20 cellular contexts compared by ENCODE assay signal in genomic region chr17:28170771-28171170, GRCh38.
"Had no signal": no experiment of that assay in that cellular context is flagged by ENCODE, and none has a peak within 500 bp of the region (broad histone marks: within the 10 kb centered on the region; RNA-seq: fewer than 3 reads in every experiment).

No MANE protein-coding gene starts in this region.

- H3K27me3 ChIP-seq: body of pancreas, heart left ventricle, left lung, neutrophil, transverse colon had no signal

- H3K27me3 Mint-ChIP-seq: activated B cell treated with CpG ODN at 0.5 μM for 24 hours; activated CD4-positive, alpha-beta T cell treated with anti-CD3 and anti-CD28 coated beads, Interleukin-2, amount 10 ng/mL, durations not matched to agents 24 days and 14 days; central memory CD8-positive, alpha-beta T cell; dendritic cell treated with granulocyte-macrophage colony-stimulating factor and Interleukin-4, amounts not matched to agents 40 ng/mL and 50 ng/mL, for 4 days; naive thymus-derived CD8-positive, alpha-beta T cell had no signal

- H3K4me3 Mint-ChIP-seq: activated B cell treated with CpG ODN at 0.5 μM for 24 hours; activated CD4-positive, alpha-beta T cell treated with anti-CD3 and anti-CD28 coated beads, Interleukin-2, amount 10 ng/mL, durations not matched to agents 24 days and 14 days; activated naive CD4-positive, alpha-beta T cell treated with anti-CD3 and anti-CD28 coated beads for 36 hours; activated T-helper 1 cell treated with anti-CD3 and anti-CD28 coated beads, Interleukin-12 subunit alpha, Interleukin-12 subunit beta, Interleukin-2, Interleukin-4 antibody, amounts not matched to agents 30 ng/mL and 10 ng/mL and 1 ng/mL, durations not matched to agents 14 hours and 24 hours and 36 hours; central memory CD8-positive, alpha-beta T cell; dendritic cell treated with granulocyte-macrophage colony-stimulating factor and Interleukin-4, amounts not matched to agents 40 ng/mL and 50 ng/mL, for 4 days; endodermal cell; naive thymus-derived CD8-positive, alpha-beta T cell; stimulated activated effector memory CD8-positive, alpha-beta T cell treated with anti-CD3 and anti-CD28 coated beads, Interleukin-12 subunit alpha, Interleukin-12 subunit beta, amount 100 ng/mL, for 72 hours; T-helper 1 cell treated with Interleukin-12 subunit alpha and Interleukin-12 subunit beta and Interleukin-4 antibody, amounts not matched to agents 30 μg/mL and 1 μg/mL, for 36 hours had no signal

- H3K27ac Mint-ChIP-seq: activated B cell treated with CpG ODN at 0.5 μM for 24 hours; activated CD4-positive, alpha-beta T cell treated with anti-CD3 and anti-CD28 coated beads, Interleukin-2, amount 10 ng/mL, durations not matched to agents 24 days and 14 days; activated naive CD4-positive, alpha-beta T cell treated with anti-CD3 and anti-CD28 coated beads for 36 hours; activated T-helper 1 cell treated with anti-CD3 and anti-CD28 coated beads, Interleukin-12 subunit alpha, Interleukin-12 subunit beta, Interleukin-2, Interleukin-4 antibody, amounts not matched to agents 30 ng/mL and 10 ng/mL and 1 ng/mL, durations not matched to agents 14 hours and 24 hours and 36 hours; dendritic cell treated with granulocyte-macrophage colony-stimulating factor and Interleukin-4, amounts not matched to agents 40 ng/mL and 50 ng/mL, for 4 days; progenitor cell of endocrine pancreas; stimulated activated effector memory CD8-positive, alpha-beta T cell treated with anti-CD3 and anti-CD28 coated beads, Interleukin-12 subunit alpha, Interleukin-12 subunit beta, amount 100 ng/mL, for 72 hours; T-helper 1 cell treated with Interleukin-12 subunit alpha and Interleukin-12 subunit beta and Interleukin-4 antibody, amounts not matched to agents 30 μg/mL and 1 μg/mL, for 36 hours had no signal

- ATAC-seq: body of pancreas; esophagus mucosa; heart left ventricle; left lung; naive thymus-derived CD8-positive, alpha-beta T cell; right cardiac atrium; stimulated activated effector memory CD8-positive, alpha-beta T cell treated with anti-CD3 and anti-CD28 coated beads, Interleukin-12 subunit alpha, Interleukin-12 subunit beta, amount 100 ng/mL, for 72 hours had no signal

- H3K27ac ChIP-seq: body of pancreas, heart left ventricle, left lung, neutrophil, transverse colon had no signal

- DNase-seq: activated B cell treated with CpG ODN at 0.5 μM for 24 hours; activated CD4-positive, alpha-beta T cell treated with anti-CD3 and anti-CD28 coated beads, Interleukin-2, amount 10 ng/mL, durations not matched to agents 24 days and 14 days; activated naive CD4-positive, alpha-beta T cell treated with anti-CD3 and anti-CD28 coated beads for 36 hours; body of pancreas; endodermal cell; heart left ventricle; islet precursor cell; left lung; mucosa of descending colon; naive thymus-derived CD8-positive, alpha-beta T cell; right cardiac atrium; transverse colon had no signal

- H3K9me3 Mint-ChIP-seq: activated B cell treated with CpG ODN at 0.5 μM for 24 hours; activated CD4-positive, alpha-beta T cell treated with anti-CD3 and anti-CD28 coated beads, Interleukin-2, amount 10 ng/mL, durations not matched to agents 24 days and 14 days; activated naive CD4-positive, alpha-beta T cell treated with anti-CD3 and anti-CD28 coated beads for 36 hours; activated T-helper 1 cell treated with anti-CD3 and anti-CD28 coated beads, Interleukin-12 subunit alpha, Interleukin-12 subunit beta, Interleukin-2, Interleukin-4 antibody, amounts not matched to agents 30 ng/mL and 10 ng/mL and 1 ng/mL, durations not matched to agents 14 hours and 24 hours and 36 hours; central memory CD8-positive, alpha-beta T cell; dendritic cell treated with granulocyte-macrophage colony-stimulating factor and Interleukin-4, amounts not matched to agents 40 ng/mL and 50 ng/mL, for 4 days; endodermal cell; naive thymus-derived CD8-positive, alpha-beta T cell; stimulated activated effector memory CD8-positive, alpha-beta T cell treated with anti-CD3 and anti-CD28 coated beads, Interleukin-12 subunit alpha, Interleukin-12 subunit beta, amount 100 ng/mL, for 72 hours; T-helper 1 cell treated with Interleukin-12 subunit alpha and Interleukin-12 subunit beta and Interleukin-4 antibody, amounts not matched to agents 30 μg/mL and 1 μg/mL, for 36 hours had no signal

- H3K4me3 ChIP-seq: body of pancreas, heart left ventricle, left lung, mucosa of descending colon, transverse colon had no signal

- H3K9me3 ChIP-seq: body of pancreas, heart left ventricle, left lung, mucosa of descending colon, neutrophil, transverse colon had no signal
